8 cellular contexts compared by ENCODE assay signal in genomic region chr12:6465467-6466183, GRCh38. TPM values are rescaled to one million over a fixed set of nuclear protein-coding genes. Genes with fewer than 3 reads are reported as not detected.
DNase-seq lines count a peak whose midpoint lies in the region; ATAC-seq, FAIRE-seq and TF ChIP-seq lines count a peak whose summit lies in the region.

No MANE protein-coding gene starts in this region.

- TF ChIP-seq EP300 in A549 (IDR thresholded peaks at IDR 0.05): no peak

- H3K9me3 ChIP-seq in A549: no peaks in the 10 kb centered on the region

- CTCF ChIA-PET in A549 (lab: Yijun Ruan, JAX): interaction anchor here (0.6 to 3.8 kb wide), 80 partner anchors 9 to 475 kb away, joined by 3 to 121 read pairs (median 6); partner anchors contain the start of genes CD27, GAPDH, LTBR and MRPL51

- no peak for TF ChIP-seq POLR2A in A549 (IDR thresholded peaks at IDR 0.05; ENCODE audit: low read length)

- POLR2A ChIA-PET in A549 (lab: Yijun Ruan, JAX): interaction anchor here (0.6 to 1.4 kb wide), 7 partner anchors 14 to 139 kb away, joined by 3 to 10 read pairs (median 3); partner anchors contain the start of genes GAPDH, MRPL51 and TAPBPL

- peak overlapping the region in 1 of 2 experiments; percentile 9; a peak in 1 of 6 replicates for H3K27ac ChIP-seq in A549

- WGBS in A549 (ENCODE audit: missing lambda C conversion rate): 42% methylated on average over 6 of the region's 6 CpGs

- no peak for FAIRE-seq in A549 (lab: Jason Lieb, UNC)

- ATAC-seq in A549 (peak; percentile 48 to 69; a peak in 4 of 6 replicates), GM18517 (IDR thresholded peaks at IDR 0.05; ENCODE audit: unreplicated experiment) (no peak), HG02798 (IDR thresholded peaks at IDR 0.05; ENCODE audit: poor library complexity, unreplicated experiment) (no peak)

- no peak overlapping the region for H3K4me2 ChIP-seq in A549

- DNase-seq in A549 (ENCODE audit: low read depth in 1 of 2, low spot score in 1 of 2): peak; percentile 84 to 87
- DNase-seq in EL: peak; percentile 67
- peak; percentile 58 for DNase-seq in NCI-H1092 treated with DMSO at 0.1 percent for 48 hours (lab: John Stamatoyannopoulos, UW)
- DNase-seq in T1000 (lab: John Stamatoyannopoulos, UW): peak; percentile 14
- DNase-seq in epidermal melanocyte (ENCODE audit: insufficient read length, low spot score): peak; percentile 83
- peak; percentile 81 for DNase-seq in myocyte (ENCODE audit: low read depth)

- peaks cover 29% of the 10 kb centered on the region for H3K4me1 ChIP-seq in A549

- peak; percentile 86 for TF ChIP-seq CTCF in A549 (IDR thresholded peaks at IDR 0.05)

- H3K4me3 ChIP-seq in A549: no peak overlapping the region

- TF ChIP-seq RAD21 in A549 (conservative IDR thresholded peaks at IDR 0.05 in 1 of 2, IDR thresholded peaks at IDR 0.05 in 1 of 2): peak; percentile 95 to 99

TF ChIP-seq in A549, 52 proteins besides CTCF, POLR2A, EP300 and RAD21:
- TF ChIP-seq SMC3 (IDR thresholded peaks at IDR 0.05) (peak; percentile 94), KDM1A (IDR thresholded peaks at IDR 0.05; ENCODE audit: low read depth) (no peak), PBX3 (IDR thresholded peaks at IDR 0.05) (no peak), ZC3H11A (IDR thresholded peaks at IDR 0.05) (0 out of 2 replicates have a peak, but pooled peaks have one; percentile 2), CBX2 (IDR thresholded peaks at IDR 0.05; ENCODE audit: borderline replicate concordance, low read depth) (no peak)

RNA-seq across cellular contexts. Expression of gene VAMP1, which starts 4.9 kb away (rescaled TPM):
- polyA plus RNA-seq in A549 (2011; rRNA removed) (17.6 and 28.8 TPM in 2 replicates), A549 (2017; fragmentation: RNase III; extraction: RNeasy Plus Mini Kit Qiagen cat#74134 plus additional on column Dnase treatment) (20.6 to 22.8 TPM (median 22.7 TPM) in 3 replicates)
- polyA plus RNA-seq in A549 (2012; cell fraction: cytosol; rRNA removed): 33.0 and 36.2 TPM in 2 replicates
- 45.9 and 80.7 TPM in 2 replicates for polyA plus RNA-seq in A549 (2012; cell fraction: nucleus; rRNA removed)
- polyA minus RNA-seq in A549 (2011; rRNA and poly(A)+ RNA removed): 12.7 and 14.2 TPM in 2 replicates
- total RNA-seq in myocyte: 19.2 and 23.7 TPM in 2 replicates
- polyA plus RNA-seq in myocyte (2012): 38.2 TPM

RNA-seq across cellular contexts. Expression of gene TAPBPL, which starts 13.8 kb away (rescaled TPM):
- polyA plus RNA-seq in A549 (2011; rRNA removed): 3.6 and 5.1 TPM in 2 replicates
- polyA plus RNA-seq in A549 (2012; cell fraction: cytosol; rRNA removed): 4.2 and 5.0 TPM in 2 replicates
- 7.7 and 9.5 TPM in 2 replicates for polyA plus RNA-seq in A549 (2012; cell fraction: nucleus; rRNA removed)
- polyA plus RNA-seq in A549 (2017; fragmentation: RNase III; extraction: RNeasy Plus Mini Kit Qiagen cat#74134 plus additional on column Dnase treatment): 2.3 to 3.4 TPM (median 2.8 TPM) in 3 replicates
- polyA minus RNA-seq in A549 (2011; rRNA and poly(A)+ RNA removed): 4.0 and 8.3 TPM in 2 replicates
- 10.9 and 14.0 TPM in 2 replicates for total RNA-seq in myocyte
- 12.9 TPM for polyA plus RNA-seq in myocyte (2012)

RNA-seq across cellular contexts. Expression of gene CD27, which starts 20.9 kb away (rescaled TPM):
- not detected in 2 replicates for polyA plus RNA-seq in A549 (2011; rRNA removed)
- polyA plus RNA-seq in A549 (2012; cell fraction: cytosol; rRNA removed): not detected in 2 replicates
- not detected in 2 replicates for polyA plus RNA-seq in A549 (2012; cell fraction: nucleus; rRNA removed)
- not detected in 3 replicates for polyA plus RNA-seq in A549 (2017; fragmentation: RNase III; extraction: RNeasy Plus Mini Kit Qiagen cat#74134 plus additional on column Dnase treatment)
- not detected in 2 replicates for polyA minus RNA-seq in A549 (2011; rRNA and poly(A)+ RNA removed)
- total RNA-seq in myocyte: not detected in 2 replicates
- polyA plus RNA-seq in myocyte (2012): 0.87 TPM

RNA-seq across cellular contexts. Expression of gene MRPL51, which starts 27.4 kb away (rescaled TPM):
- 181 and 337 TPM in 2 replicates for polyA plus RNA-seq in A549 (2011; rRNA removed)
- polyA plus RNA-seq in A549 (2012; cell fraction: cytosol; rRNA removed): 198 and 262 TPM in 2 replicates
- polyA plus RNA-seq in A549 (2012; cell fraction: nucleus; rRNA removed): 65.6 and 118 TPM in 2 replicates
- 260 to 272 TPM (median 265 TPM) in 3 replicates for polyA plus RNA-seq in A549 (2017; fragmentation: RNase III; extraction: RNeasy Plus Mini Kit Qiagen cat#74134 plus additional on column Dnase treatment)
- 33.9 and 50.6 TPM in 2 replicates for polyA minus RNA-seq in A549 (2011; rRNA and poly(A)+ RNA removed)
- total RNA-seq in myocyte: 66.5 and 92.2 TPM in 2 replicates
- 178 TPM for polyA plus RNA-seq in myocyte (2012)

RNA-seq across cellular contexts. Expression of gene NCAPD2, which starts 28.3 kb away (rescaled TPM):
- polyA plus RNA-seq in A549 (2011; rRNA removed) (130 and 145 TPM in 2 replicates), A549 (2017; fragmentation: RNase III; extraction: RNeasy Plus Mini Kit Qiagen cat#74134 plus additional on column Dnase treatment) (76.1 to 82.0 TPM (median 77.3 TPM) in 3 replicates)
- polyA plus RNA-seq in A549 (2012; cell fraction: cytosol; rRNA removed): 86.9 and 90.0 TPM in 2 replicates
- polyA plus RNA-seq in A549 (2012; cell fraction: nucleus; rRNA removed): 124 and 125 TPM in 2 replicates
- polyA minus RNA-seq in A549 (2011; rRNA and poly(A)+ RNA removed): 163 and 187 TPM in 2 replicates
- 15.5 and 40.4 TPM in 2 replicates for total RNA-seq in myocyte
- 17.4 TPM for polyA plus RNA-seq in myocyte (2012)

Comparison
In these comparisons a context has a peak if more than half of its experiments do, and no peak if none do; other contexts are left out.
1. ATAC-seq: peak in A549 (2 of 2); none in GM18517 (single experiment) and HG02798 (single experiment).
2. DNase-seq: peak in every context shown above with its lines; median percentile 86 in A549; 83 in epidermal melanocyte; 81 in myocyte; 67 in EL; 58 in NCI-H1092 treated with DMSO at 0.1 percent for 48 hours; 14 in T1000.